16 cellular contexts compared by ENCODE assay signal in the genomic region with DNA sequence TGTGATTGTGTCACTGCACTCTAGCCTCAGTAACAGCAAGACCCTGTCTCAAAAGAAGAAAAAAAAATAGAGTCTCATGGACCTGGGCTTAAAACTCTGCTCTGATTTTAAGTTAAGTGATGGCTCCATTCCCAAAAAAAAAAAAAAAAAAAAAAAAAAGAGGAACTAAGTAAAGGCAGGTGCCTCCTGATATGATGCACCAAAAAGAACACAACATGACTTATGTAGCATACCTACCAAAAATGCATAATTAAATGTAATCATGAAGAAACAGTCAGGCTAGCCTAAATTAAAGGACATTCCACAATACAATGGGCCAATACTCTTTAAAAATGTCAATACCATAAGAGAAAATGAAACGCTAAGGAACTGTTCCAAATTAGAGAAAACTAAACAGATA. TPM values are rescaled to one million over a fixed set of nuclear protein-coding genes. Genes with fewer than 3 reads are reported as not detected.
DNase-seq lines count a peak whose midpoint lies in the region; ATAC-seq, FAIRE-seq and TF ChIP-seq lines count a peak whose summit lies in the region.
"Had no signal": no experiment of that assay in that cellular context is flagged by ENCODE, and none has a peak within 500 bp of the region (broad histone marks: within the 10 kb centered on the region; RNA-seq: fewer than 3 reads in every experiment).

No MANE protein-coding gene starts in this region.

- H3K36me3 ChIP-seq in OCI-LY7 (ENCODE audit: insufficient read depth, low read length) (no peaks in the 10 kb centered on the region), K562 (ENCODE audit: control insufficient read depth, insufficient read depth, low read length) (no peaks in the 10 kb centered on the region)
- H3K36me3 ChIP-seq: BLaER1 had no signal

- H3K9me3 ChIP-seq in OCI-LY7 (ENCODE audit: low read length) (no peaks in the 10 kb centered on the region), K562 (replicated peaks; ENCODE audit: control insufficient read depth, insufficient read depth, low read depth, low read length) (no peaks in the 10 kb centered on the region)
- H3K9me3 ChIP-seq: BLaER1 had no signal

- no peak for TF ChIP-seq CTCF in GM12865 (IDR thresholded peaks at IDR 0.05; ENCODE audit: insufficient read depth, low read depth, low read length, missing control alignments)
- TF ChIP-seq CTCF in OCI-LY7 (conservative IDR thresholded peaks at IDR 0.05; ENCODE audit: low read length) = no peak
- no peak for TF ChIP-seq CTCF in K562 (IDR thresholded peaks at IDR 0.05 in 2 of 3, conservative IDR thresholded peaks at IDR 0.05 in 1 of 3; ENCODE audit: insufficient read depth in 2 of 3, low read depth in 1 of 3, low read length in 3 of 3)

- H3K27ac ChIP-seq in OCI-LY7 (ENCODE audit: low read depth, low read length, poor library complexity, severe bottlenecking) = peak overlapping the region; percentile 41
- no peak overlapping the region for H3K27ac ChIP-seq in K562 (ENCODE audit: extremely low read depth, low read depth, low read length)
- H3K27ac ChIP-seq: BLaER1 had no signal

- H3K4me3 Mint-ChIP-seq in stimulated activated naive B cell treated with anti-CD40 and anti-IgM and Interleukin-4, amounts not matched to agents 10 μg/mL and 1 μg/mL and 100 μg/mL, for 72 hours = no peak overlapping the region
- H3K4me3 Mint-ChIP-seq: CD14-positive monocyte; CD4-positive, alpha-beta memory T cell; H9 had no signal

- CTCF ChIA-PET in OCI-LY7 (lab: Charles Lee; ENCODE audit: unreplicated experiment) = no interaction called here
- CTCF ChIA-PET in K562 (lab: Yijun Ruan, JAX; ENCODE audit: low intra/inter-chr PET ratio) = no interaction called here

- H3K27ac Mint-ChIP-seq in stimulated activated naive B cell treated with anti-CD40 and anti-IgM and Interleukin-4, amounts not matched to agents 10 μg/mL and 1 μg/mL and 100 μg/mL, for 72 hours = no peak overlapping the region
- H3K27ac Mint-ChIP-seq: CD14-positive monocyte; CD4-positive, alpha-beta memory T cell; H9; IgD-negative memory B cell had no signal

- no peaks in the 10 kb centered on the region for H3K9me1 ChIP-seq in K562 (ENCODE audit: control insufficient read depth, insufficient read depth, low read length)

- H3K79me2 ChIP-seq in OCI-LY7 (ENCODE audit: insufficient read depth, low read depth, low read length) = no peaks in the 10 kb centered on the region
- no peaks in the 10 kb centered on the region for H3K79me2 ChIP-seq in K562 (ENCODE audit: control insufficient read depth, insufficient read depth, low read length)

- no peak for TF ChIP-seq RAD21 in K562 (CRISPR knock-in tag; conservative IDR thresholded peaks at IDR 0.05 in 1 of 2, IDR thresholded peaks at IDR 0.05 in 1 of 2)

- FAIRE-seq in K562 (lab: Jason Lieb, UNC) = no peak
- FAIRE-seq: H1, HepG2 had no signal

- BruUV-seq in OCI-LY7 (replicated peaks; lab: Mats Ljungman, UMichigan) (no TSS peak), K562 (replicated peaks; lab: Mats Ljungman, UMichigan) (no TSS peak)

- no peak overlapping the region for H3K9ac ChIP-seq in K562 (ENCODE audit: insufficient read depth in 1 of 2, low read depth in 2 of 2, low read length in 2 of 2)
- H3K9ac ChIP-seq: BLaER1 had no signal

- WGBS in K562 (ENCODE audit: insufficient coverage, low coverage, missing lambda C conversion rate) = 57% methylated on average over 1 of the region's 1 CpG

- TF ChIP-seq EP300 in K562 (IDR thresholded peaks at IDR 0.05; ENCODE audit: low read length) = no peak

- peaks cover 24 to 27% of the 10 kb centered on the region in 2 donors for H3K27me3 Mint-ChIP-seq in stimulated activated naive B cell treated with anti-CD40 and anti-IgM and Interleukin-4, amounts not matched to agents 10 μg/mL and 1 μg/mL and 100 μg/mL, for 72 hours

- no peaks in the 10 kb centered on the region for H3K27me3 ChIP-seq in K562 (ENCODE audit: control insufficient read depth in 2 of 2, insufficient read depth in 2 of 2, low read length in 2 of 2)
- H3K27me3 ChIP-seq: BLaER1 had no signal

- H4K20me1 ChIP-seq in OCI-LY7 (ENCODE audit: insufficient read depth, low read length) (no peaks in the 10 kb centered on the region), K562 (replicated peaks; ENCODE audit: control insufficient read depth, insufficient read depth, low read length) (no peaks in the 10 kb centered on the region)
- H4K20me1 ChIP-seq: BLaER1 had no signal

- peak overlapping the region; percentile 66 for H3K4me2 ChIP-seq in OCI-LY7 (ENCODE audit: low read length)
- no peak overlapping the region for H3K4me2 ChIP-seq in K562 (ENCODE audit: insufficient read depth, low read length)
- H3K4me2 ChIP-seq: BLaER1 had no signal

- H3K36me3 Mint-ChIP-seq in stimulated activated naive B cell treated with anti-CD40 and anti-IgM and Interleukin-4, amounts not matched to agents 10 μg/mL and 1 μg/mL and 100 μg/mL, for 72 hours = peaks cover 3% of the 10 kb centered on the region in 2 donors
- H3K36me3 Mint-ChIP-seq: CD14-positive monocyte had no signal

- DNase-seq in GM12865 (ENCODE audit: low read depth) = peak; percentile 17
- DNase-seq in OCI-LY7 (ENCODE audit: low spot score) = peak; percentile 67
- no peak for DNase-seq in K562 (ENCODE audit: extremely low read depth in 1 of 4, low spot score in 3 of 4)
- no peak for DNase-seq in stimulated activated naive B cell treated with anti-CD40 and anti-IgM and Interleukin-4, amounts not matched to agents 10 μg/mL and 1 μg/mL and 100 μg/mL, for 72 hours
- no peak for DNase-seq in DMS114 treated with DMSO at 0.1 percent for 48 hours (lab: John Stamatoyannopoulos, UW; ENCODE audit: unreplicated experiment)
- DNase-seq: 8988T; CD4-positive, alpha-beta memory T cell; DMS79 treated with DMSO at 0.1 percent for 48 hours; H9 had no signal

- TF ChIP-seq POLR2A in K562 (conservative IDR thresholded peaks at IDR 0.05) = no peak

- in situ Hi-C loops in K562 (cut with MboI) = no loop called here

- peaks cover 10 to 15% of the 10 kb centered on the region in 2 donors for H3K4me1 Mint-ChIP-seq in stimulated activated naive B cell treated with anti-CD40 and anti-IgM and Interleukin-4, amounts not matched to agents 10 μg/mL and 1 μg/mL and 100 μg/mL, for 72 hours

- POLR2A ChIA-PET in OCI-LY7 (lab: Charles Lee) (interaction anchor here (0.6 kb wide), 1 partner anchor 10 kb away, joined by 6 read pairs; no protein-coding TSS in a partner anchor), K562 (lab: Yijun Ruan, JAX) (no interaction called here)

- intact Hi-C loops in OCI-LY7 (cut with micrococcal nuclease; ENCODE audit: unreplicated experiment) (loop anchor here (10.0 kb wide), 1 partner anchor 442 kb away; the partner anchor contains the start of gene MORF4L1), K562 (cut with micrococcal nuclease) (no loop called here)

- H3K9me3 Mint-ChIP-seq in stimulated activated naive B cell treated with anti-CD40 and anti-IgM and Interleukin-4, amounts not matched to agents 10 μg/mL and 1 μg/mL and 100 μg/mL, for 72 hours = peaks cover 0 to 8% of the 10 kb centered on the region in 2 donors
- H3K9me3 Mint-ChIP-seq: H9 had no signal

- ATAC-seq in K562 (no peak), GM21526 (IDR thresholded peaks at IDR 0.05; ENCODE audit: low FRiP score, unreplicated experiment) (no peak), GM21723 (IDR thresholded peaks at IDR 0.05; ENCODE audit: unreplicated experiment) (no peak)
- ATAC-seq in stimulated activated naive B cell treated with anti-CD40 and anti-IgM and Interleukin-4, amounts not matched to agents 10 μg/mL and 1 μg/mL and 100 μg/mL, for 72 hours (replicated peaks) = peak; percentile 56 to 64
- ATAC-seq: HepG2 had no signal

- peak overlapping the region; percentile 91; the same call in 1 of the 2 replicates for H2AFZ ChIP-seq in OCI-LY7 (ENCODE audit: low read length)
- no peak overlapping the region for H2AFZ ChIP-seq in K562 (ENCODE audit: low read depth, low read length)

- no peaks in the 10 kb centered on the region for H3K9me2 ChIP-seq in OCI-LY7 (ENCODE audit: insufficient read depth, low read length)

- peaks cover 32% of the 10 kb centered on the region for H3K4me1 ChIP-seq in OCI-LY7 (ENCODE audit: insufficient read depth, low read length, poor library complexity, severe bottlenecking)
- H3K4me1 ChIP-seq in K562 (replicated peaks in 1 of 2; ENCODE audit: control insufficient read depth in 2 of 2, insufficient read depth in 2 of 2, low read length in 2 of 2) = peaks cover 0 to 2% of the 10 kb centered on the region in 2 experiments; a peak in 4 of 5 replicates

- H3K4me3 ChIP-seq in GM12865 (ENCODE audit: low read depth, low read length) = no peak overlapping the region
- H3K4me3 ChIP-seq in OCI-LY7 (ENCODE audit: low read depth, low read length, poor library complexity, severe bottlenecking) = peak overlapping the region; percentile 21
- no peak overlapping the region for H3K4me3 ChIP-seq in K562
- H3K4me3 ChIP-seq: BLaER1 had no signal

TF ChIP-seq in K562, 482 proteins besides CTCF, POLR2A, EP300 and RAD21:
- no peak for TF ChIP-seq CBX5 (IDR thresholded peaks at IDR 0.05; ENCODE audit: borderline replicate concordance, low read depth)
- peak; percentile 39; the same call in 1 of the 2 replicates for TF ChIP-seq ZNF384 (IDR thresholded peaks at IDR 0.05; ENCODE audit: low read depth, low read length)

RNA-seq across cellular contexts. Expression of gene IREB2, which starts 5.4 kb away (rescaled TPM):
- 22.7 and 27.1 TPM in 2 replicates for total RNA-seq in OCI-LY7 (2014; rRNA removed; shearing (Covaris generic))
- total RNA-seq in OCI-LY7 (2022) (70.7 and 77.6 TPM in 2 replicates), K562 (2014; rRNA removed) (16.8 and 17.1 TPM in 2 replicates), K562 (2014; rRNA removed; fragmentation: Illumina TruSeq; extraction: Trizol) (37.7 and 48.0 TPM in 2 replicates), K562 (2015; rRNA removed; fragmentation: Illumina TruSeq; extraction: Trizol) (30.8 and 34.0 TPM in 2 replicates), K562 (2021) (56.6 and 61.7 TPM in 2 replicates)
- total RNA-seq in K562 (2011; cell fraction: chromatin; rRNA removed; ENCODE audit: low replicate concordance) = 54.9 and 123 TPM in 2 replicates
- 23.8 and 30.0 TPM in 2 replicates for total RNA-seq in K562 (2011; cell fraction: nucleolus; rRNA removed)
- total RNA-seq in K562 (2011; cell fraction: nucleoplasm; rRNA removed) = 48.5 and 72.4 TPM in 2 replicates
- polyA plus RNA-seq in K562 (2011; rRNA removed) (51.5 and 59.1 TPM in 2 replicates), K562 (2014; fragmentation: Illumina TruSeq; extraction: Trizol) (45.4 and 53.2 TPM in 2 replicates), K562 (2014; fragmentation: Nextera tagmentation; extraction: Ambion mirVana) (10 to 100 TPM; 18.0 to 21.4 TPM), K562 (2014; rRNA removed) (24.1 and 25.4 TPM in 2 replicates)
- polyA plus RNA-seq in K562 (2011; cell fraction: cytosol; rRNA removed) = 13.6 and 22.2 TPM in 2 replicates
- polyA plus RNA-seq in K562 (2011; cell fraction: nucleus; rRNA removed) = 19.4 and 22.1 TPM in 2 replicates
- polyA plus RNA-seq in K562 (2012) = 26.6 and 30.9 TPM in 2 replicates
- polyA minus RNA-seq in K562 (2011; rRNA and poly(A)+ RNA removed) = 106 and 117 TPM in 2 replicates
- polyA minus RNA-seq in K562 (2011; cell fraction: cytosol; rRNA and poly(A)+ RNA removed) = 41.6 and 62.7 TPM in 2 replicates
- 31.2 and 42.7 TPM in 2 replicates for polyA minus RNA-seq in K562 (2011; cell fraction: nucleus; rRNA and poly(A)+ RNA removed)

Comparison
In these comparisons a context has a peak if more than half of its experiments do, and no peak if none do; other contexts are left out.
1. DNase-seq: peak in GM12865 (single experiment) and OCI-LY7 (single experiment); none in K562 (0 of 4), stimulated activated naive B cell treated with anti-CD40 and anti-IgM and Interleukin-4, amounts not matched to agents 10 μg/mL and 1 μg/mL and 100 μg/mL, for 72 hours (single experiment) and DMS114 treated with DMSO at 0.1 percent for 48 hours (single experiment).
2. ATAC-seq: peak in stimulated activated naive B cell treated with anti-CD40 and anti-IgM and Interleukin-4, amounts not matched to agents 10 μg/mL and 1 μg/mL and 100 μg/mL, for 72 hours (2 of 2); none in K562 (single experiment), GM21526 (single experiment) and GM21723 (single experiment).